ENCODE assay signal across 1 cellular context in genomic region chr2:152098798-152099654, GRCh38.
TF ChIP-seq lines count a peak whose summit lies in the region.

Gene CACNB4 (minus strand): TSS chr2:152099044.

TF ChIP-seq in HepG2, 621 proteins besides CTCF, POLR2A, EP300 and RAD21 (continued from another document and continues in another):
- TF ChIP-seq ZNF354B (CRISPR knock-in tag; IDR thresholded peaks at IDR 0.05) (no peak), DZIP1 (CRISPR knock-in tag; IDR thresholded peaks at IDR 0.05) (no peak), EZH2 (conservative IDR thresholded peaks at IDR 0.05; ENCODE audit: low read depth, low read length) (peak; percentile 98), ATF1 (CRISPR knock-in tag; IDR thresholded peaks at IDR 0.05) (no peak), CREB3 (CRISPR knock-in tag; IDR thresholded peaks at IDR 0.05) (no peak), HNF1A (IDR thresholded peaks at IDR 0.05; ENCODE audit: low read depth) (no peak), HNF1A (CRISPR knock-in tag; IDR thresholded peaks at IDR 0.05; ENCODE audit: borderline replicate concordance) (no peak), ZNF850 (CRISPR knock-in tag; conservative IDR thresholded peaks at IDR 0.05) (no peak), ZNF674 (CRISPR knock-in tag; IDR thresholded peaks at IDR 0.05; ENCODE audit: low read depth) (no peak), KLF6 (CRISPR knock-in tag; IDR thresholded peaks at IDR 0.05) (no peak), ZNF17 (CRISPR knock-in tag; IDR thresholded peaks at IDR 0.05) (no peak), NFE2L1 (CRISPR knock-in tag; IDR thresholded peaks at IDR 0.05; ENCODE audit: borderline replicate concordance) (no peak), UBTF (CRISPR knock-in tag; IDR thresholded peaks at IDR 0.05) (peak; percentile 35; the same call in 1 of the 2 replicates), HIC2 (CRISPR knock-in tag; IDR thresholded peaks at IDR 0.05; ENCODE audit: low read depth) (no peak), JUND (CRISPR knock-in tag; IDR thresholded peaks at IDR 0.05) (no peak), MAX (IDR thresholded peaks at IDR 0.05) (peak; percentile 38; the same call in 1 of the 2 replicates), HOXD1 (CRISPR knock-in tag; IDR thresholded peaks at IDR 0.05) (no peak), ZNF83 (CRISPR knock-in tag; IDR thresholded peaks at IDR 0.05; ENCODE audit: borderline replicate concordance) (no peak), ATRX (CRISPR knock-in tag; IDR thresholded peaks at IDR 0.05; ENCODE audit: borderline replicate concordance) (no peak), PATZ1 (CRISPR knock-in tag; IDR thresholded peaks at IDR 0.05) (peak; percentile 33), SUZ12 (IDR thresholded peaks at IDR 0.05; ENCODE audit: low read depth, low read length) (no peak), KDM6A (CRISPR knock-in tag; IDR thresholded peaks at IDR 0.05; ENCODE audit: low read depth) (no peak), RXRA (CRISPR knock-in tag; IDR thresholded peaks at IDR 0.05) (no peak; the same call in 1 of the 2 replicates), NFATC3 (CRISPR knock-in tag; IDR thresholded peaks at IDR 0.05) (0 out of 2 replicates have a peak, but pooled peaks have one; percentile 47), ZNF746 (CRISPR knock-in tag; IDR thresholded peaks at IDR 0.05) (no peak), GMEB1 (CRISPR knock-in tag; IDR thresholded peaks at IDR 0.05; ENCODE audit: borderline replicate concordance) (0 out of 2 replicates have a peak, but pooled peaks have one; percentile 29), CENPT (CRISPR knock-in tag; IDR thresholded peaks at IDR 0.05; ENCODE audit: low read depth) (no peak), SKI (IDR thresholded peaks at IDR 0.05; ENCODE audit: partially characterized antibody) (no peak), TEAD2 (CRISPR knock-in tag; IDR thresholded peaks at IDR 0.05) (no peak), DNMT1 (CRISPR knock-in tag; IDR thresholded peaks at IDR 0.05) (no peak), CSRNP2 (CRISPR knock-in tag; conservative IDR thresholded peaks at IDR 0.05; ENCODE audit: low read depth) (no peak), ZBTB14 (CRISPR knock-in tag; IDR thresholded peaks at IDR 0.05) (no peak), ZNF30 (CRISPR knock-in tag; IDR thresholded peaks at IDR 0.05) (no peak), ZNF768 (CRISPR knock-in tag; IDR thresholded peaks at IDR 0.05) (peak; percentile 54; the same call in 1 of the 2 replicates), ZNF343 (CRISPR knock-in tag; IDR thresholded peaks at IDR 0.05) (peak; percentile 41; the same call in 1 of the 2 replicates), MLX (CRISPR knock-in tag; IDR thresholded peaks at IDR 0.05) (no peak), MED13 (CRISPR knock-in tag; IDR thresholded peaks at IDR 0.05) (no peak), ZFP91 (CRISPR knock-in tag; IDR thresholded peaks at IDR 0.05; ENCODE audit: borderline replicate concordance) (peak; percentile 95; the same call in 1 of the 2 replicates)
